In genomic region chr21:43645987-43646386, GRCh38 we compare ENCODE assay signal across 8 cellular contexts. TPM values are rescaled to one million over a fixed set of nuclear protein-coding genes. Genes with fewer than 3 reads are reported as not detected.
A peak's percentile ranks its signal among the peaks of the same experiment; 100 is the strongest.
DNase-seq lines count a peak whose midpoint lies in the region; ATAC-seq, FAIRE-seq and TF ChIP-seq lines count a peak whose summit lies in the region.

No MANE protein-coding gene starts in this region.

- no peak for ATAC-seq in activated CD8-positive, alpha-beta memory T cell treated with anti-CD3 and anti-CD28 coated beads, Interleukin-2, amount 10 ng/mL, durations not matched to agents 7 days and 5 days
- peak; percentile 25 for ATAC-seq in activated CD8-positive, alpha-beta T cell treated with anti-CD3 and anti-CD28 coated beads, Interleukin-2, amount 10 ng/mL, durations not matched to agents 7 days and 5 days
- ATAC-seq in HepG2 (no peak), thoracic aorta (ENCODE audit: insufficient number of reproducible peaks, low FRiP score, low read depth) (no peak)

- TF ChIP-seq RAD21 in HepG2 (CRISPR knock-in tag; IDR thresholded peaks at IDR 0.05), result no peak

- no peaks in the 10 kb centered on the region for H3K36me3 Mint-ChIP-seq in activated CD8-positive, alpha-beta memory T cell treated with anti-CD3 and anti-CD28 coated beads, Interleukin-2, amount 10 ng/mL, durations not matched to agents 7 days and 5 days
- no peaks in the 10 kb centered on the region for H3K36me3 Mint-ChIP-seq in activated CD8-positive, alpha-beta T cell treated with anti-CD3 and anti-CD28 coated beads, Interleukin-2, amount 10 ng/mL, durations not matched to agents 7 days and 5 days (ENCODE audit: low read depth)

- H3K27ac Mint-ChIP-seq in activated CD8-positive, alpha-beta memory T cell treated with anti-CD3 and anti-CD28 coated beads, Interleukin-2, amount 10 ng/mL, durations not matched to agents 7 days and 5 days, result peak overlapping the region; percentile 44
- H3K27ac Mint-ChIP-seq in activated CD8-positive, alpha-beta T cell treated with anti-CD3 and anti-CD28 coated beads, Interleukin-2, amount 10 ng/mL, durations not matched to agents 7 days and 5 days, result peak overlapping the region; percentile 78

- H2AFZ ChIP-seq in HepG2 (ENCODE audit: low read length), result no peak overlapping the region

- H3K4me1 ChIP-seq in HepG2 (ENCODE audit: insufficient read depth, low read length) (peaks cover 24% of the 10 kb centered on the region), thoracic aorta (ENCODE audit: control insufficient read depth in 1 of 2, low read depth in 2 of 2) (peaks cover 0 to 9% of the 10 kb centered on the region in 2 donors)

- intact Hi-C loops in HepG2 (cut with micrococcal nuclease; ENCODE audit: unreplicated experiment), result loop anchor here (1.0 to 5.0 kb wide), 3 partner anchors 34 to 334 kb away; no protein-coding TSS in a partner anchor

- 36% methylated on average over 4 of the region's 4 CpGs for WGBS in HepG2 (ENCODE audit: low lambda C conversion rate)

- TF ChIP-seq EP300 in HepG2 (IDR thresholded peaks at IDR 0.05; ENCODE audit: low read depth in 2 of 2, low read length in 2 of 2) (no peak), HepG2 (CRISPR knock-in tag; IDR thresholded peaks at IDR 0.05; ENCODE audit: borderline replicate concordance) (no peak)

- H3K79me2 ChIP-seq in HepG2 (ENCODE audit: insufficient read depth, low read length), result no peaks in the 10 kb centered on the region

- no peaks in the 10 kb centered on the region for H3K36me3 ChIP-seq in HepG2 (replicated peaks in 1 of 2; ENCODE audit: control insufficient read depth in 1 of 2, insufficient read depth in 2 of 2, low read length in 2 of 2)
- no peaks in the 10 kb centered on the region for H3K36me3 ChIP-seq in thoracic aorta

- peaks cover 22% of the 10 kb centered on the region for H3K4me1 Mint-ChIP-seq in activated CD8-positive, alpha-beta memory T cell treated with anti-CD3 and anti-CD28 coated beads, Interleukin-2, amount 10 ng/mL, durations not matched to agents 7 days and 5 days
- peaks cover 24% of the 10 kb centered on the region for H3K4me1 Mint-ChIP-seq in activated CD8-positive, alpha-beta T cell treated with anti-CD3 and anti-CD28 coated beads, Interleukin-2, amount 10 ng/mL, durations not matched to agents 7 days and 5 days (ENCODE audit: low read depth)

- H3K27ac ChIP-seq in HepG2 (ENCODE audit: extremely low read length, insufficient read depth, low read length) (no peak overlapping the region), thoracic aorta (no peak overlapping the region)

- FAIRE-seq in HepG2 (lab: Jason Lieb, UNC), result no peak

- BruUV-seq in HepG2 (replicated peaks; lab: Mats Ljungman, UMichigan), result no TSS peak

- POLR2A ChIA-PET in activated CD8-positive, alpha-beta T cell treated with anti-CD3 and anti-CD28 coated beads, Interleukin-2, amount 10 ng/mL, durations not matched to agents 7 days and 5 days (lab: Charles Lee), result interaction anchor here (0.8 kb wide), 1 partner anchor 13 kb away, joined by 3 read pairs; the partner anchor contains the start of gene HSF2BP
- POLR2A ChIA-PET in HepG2 (lab: Yijun Ruan, JAX), result interaction anchor here (1.5 kb wide), 1 partner anchor 26 kb away, joined by 4 read pairs; no protein-coding TSS in a partner anchor

- in situ Hi-C loops in HepG2 (cut with HindIII; ENCODE audit: extremely low pct_ligation_motif_present, low pct_unique_long_range_greater_than_20kb), result no loop called here

- H3K9me3 Mint-ChIP-seq in activated CD8-positive, alpha-beta memory T cell treated with anti-CD3 and anti-CD28 coated beads, Interleukin-2, amount 10 ng/mL, durations not matched to agents 7 days and 5 days (ENCODE audit: low read depth), result no peaks in the 10 kb centered on the region
- H3K9me3 Mint-ChIP-seq in activated CD8-positive, alpha-beta T cell treated with anti-CD3 and anti-CD28 coated beads, Interleukin-2, amount 10 ng/mL, durations not matched to agents 7 days and 5 days (ENCODE audit: insufficient read depth), result no peaks in the 10 kb centered on the region

- peak overlapping the region; percentile 50 for H3K4me2 ChIP-seq in HepG2 (ENCODE audit: low read depth, low read length)

- H3K9me3 ChIP-seq in HepG2 (ENCODE audit: low read length) (no peaks in the 10 kb centered on the region), thoracic aorta (no peaks in the 10 kb centered on the region)

- DNase-seq in activated CD8-positive, alpha-beta memory T cell treated with anti-CD3 and anti-CD28 coated beads, Interleukin-2, amount 10 ng/mL, durations not matched to agents 7 days and 5 days, result no peak
- no peak for DNase-seq in activated CD8-positive, alpha-beta memory T cell treated with anti-CD3 and anti-CD28 coated beads, Interleukin-2, amount 50 U/mL, for 4 hours
- DNase-seq in activated CD8-positive, alpha-beta T cell treated with anti-CD3 and anti-CD28 coated beads, Interleukin-2, amount 10 ng/mL, durations not matched to agents 7 days and 5 days, result no peak
- no peak for DNase-seq in HepG2 (ENCODE audit: low spot score)
- no peak for DNase-seq in thoracic aorta (ENCODE audit: low spot score)
- DNase-seq in NCI-H187 treated with DMSO at 0.1 percent for 48 hours (lab: John Stamatoyannopoulos, UW), result no peak
- no peak for DNase-seq in EL
- DNase-seq in NCI-H1436 (lab: John Stamatoyannopoulos, UW), result no peak

- no peak for TF ChIP-seq POLR2A in HepG2 (IDR thresholded peaks at IDR 0.05; ENCODE audit: insufficient read depth in 1 of 2, low read depth in 2 of 2, low read length in 2 of 2)

- no peak overlapping the region for H3K4me3 ChIP-seq in HepG2 (replicated peaks in 1 of 3; ENCODE audit: insufficient read depth in 1 of 3, low read depth in 2 of 3, low read length in 3 of 3)
- peak overlapping the region; percentile 28 for H3K4me3 ChIP-seq in thoracic aorta

- H4K20me1 ChIP-seq in HepG2 (ENCODE audit: insufficient read depth, low read length), result no peaks in the 10 kb centered on the region

- no peak for TF ChIP-seq CTCF in HepG2 (CRISPR knock-in tag; IDR thresholded peaks at IDR 0.05)
- TF ChIP-seq CTCF in thoracic aorta (IDR thresholded peaks at IDR 0.05), result no peak

- H3K27me3 ChIP-seq in HepG2 (ENCODE audit: control insufficient read depth in 1 of 2, insufficient read depth in 2 of 2, low read length in 2 of 2) (no peaks in the 10 kb centered on the region), thoracic aorta (replicated peaks; ENCODE audit: insufficient read depth) (no peaks in the 10 kb centered on the region)

- peak overlapping the region; percentile 49 for H3K4me3 Mint-ChIP-seq in activated CD8-positive, alpha-beta memory T cell treated with anti-CD3 and anti-CD28 coated beads, Interleukin-2, amount 10 ng/mL, durations not matched to agents 7 days and 5 days
- peak overlapping the region; percentile 54 for H3K4me3 Mint-ChIP-seq in activated CD8-positive, alpha-beta T cell treated with anti-CD3 and anti-CD28 coated beads, Interleukin-2, amount 10 ng/mL, durations not matched to agents 7 days and 5 days

- peak overlapping the region; percentile 6; the same call in 1 of the 2 replicates for H3K9ac ChIP-seq in HepG2 (ENCODE audit: insufficient read depth, low read depth, low read length)

- peaks cover 13% of the 10 kb centered on the region for H3K27me3 Mint-ChIP-seq in activated CD8-positive, alpha-beta memory T cell treated with anti-CD3 and anti-CD28 coated beads, Interleukin-2, amount 10 ng/mL, durations not matched to agents 7 days and 5 days
- H3K27me3 Mint-ChIP-seq in activated CD8-positive, alpha-beta T cell treated with anti-CD3 and anti-CD28 coated beads, Interleukin-2, amount 10 ng/mL, durations not matched to agents 7 days and 5 days (ENCODE audit: low read depth), result peaks cover 6% of the 10 kb centered on the region

- CTCF ChIA-PET in activated CD8-positive, alpha-beta memory T cell treated with anti-CD3 and anti-CD28 coated beads, Interleukin-2, amount 10 ng/mL, durations not matched to agents 7 days and 5 days (lab: Charles Lee), result interaction anchor here (0.5 to 1.6 kb wide), 13 partner anchors 11 to 1530 kb away, joined by 3 to 9 read pairs (median 4); partner anchors contain the start of genes HSF2BP and RRP1B
- CTCF ChIA-PET in activated CD8-positive, alpha-beta T cell treated with anti-CD3 and anti-CD28 coated beads, Interleukin-2, amount 10 ng/mL, durations not matched to agents 7 days and 5 days (lab: Charles Lee), result interaction anchor here (0.8 to 2.5 kb wide), 17 partner anchors 10 to 917 kb away, joined by 3 to 12 read pairs (median 4); no protein-coding TSS in a partner anchor
- CTCF ChIA-PET in HepG2 (lab: Yijun Ruan, JAX; ENCODE audit: low intra/inter-chr PET ratio, low total read pairs), result interaction anchor here (1.8 to 2.8 kb wide), 2 partner anchors 34 to 435 kb away, joined by 12 to 17 read pairs; no protein-coding TSS in a partner anchor

RNA-seq across cellular contexts. Expression of gene HSF2BP, which starts 13.3 kb away (rescaled TPM):
- total RNA-seq in activated CD8-positive, alpha-beta memory T cell treated with anti-CD3 and anti-CD28 coated beads, Interleukin-2, amount 10 ng/mL, durations not matched to agents 7 days and 5 days, result under 1 TPM; 0.21 to 0.47 TPM
- total RNA-seq in activated CD8-positive, alpha-beta T cell treated with anti-CD3 and anti-CD28 coated beads, Interleukin-2, amount 10 ng/mL, durations not matched to agents 7 days and 5 days, result under 1 TPM; 0.18 to 0.24 TPM
- total RNA-seq in HepG2 (2016; rRNA removed; fragmentation: Illumina TruSeq; extraction: Trizol) (1.6 and 2.2 TPM in 2 replicates), thoracic aorta (under 1 TPM in 1 of 2 donors, not detected in 1; 0.78 TPM)
- total RNA-seq in HepG2 (2016; cell fraction: cytosol; rRNA removed; fragmentation: Illumina TruSeq; extraction: Trizol; ENCODE audit: low read depth), result 2.9 and 3.0 TPM in 2 replicates
- 1.8 and 2.1 TPM in 2 replicates for total RNA-seq in HepG2 (2016; cell fraction: insoluble cytoplasmic fraction; rRNA removed; fragmentation: Illumina TruSeq; extraction: Trizol)
- total RNA-seq in HepG2 (2016; cell fraction: membrane; rRNA removed; fragmentation: Illumina TruSeq; extraction: Trizol), result 1.7 and 2.1 TPM in 2 replicates
- total RNA-seq in HepG2 (2016; cell fraction: nucleus; rRNA removed; fragmentation: Illumina TruSeq; extraction: Trizol), result 1.6 and 2.4 TPM in 2 replicates
- 0.63 and 0.67 TPM in 2 replicates for polyA plus RNA-seq in HepG2 (2011; rRNA removed)
- polyA plus RNA-seq in HepG2 (2011; cell fraction: cytosol; rRNA removed), result 0.68 and 0.87 TPM in 2 replicates
- 0.98 and 1.1 TPM in 2 replicates for polyA plus RNA-seq in HepG2 (2011; cell fraction: nucleus; rRNA removed)
- polyA plus RNA-seq in HepG2 (2012), result 0.92 and 0.95 TPM in 2 replicates
- 0.49 and 0.50 TPM in 2 replicates for polyA plus RNA-seq in HepG2 (2016; cell fraction: cytosol; fragmentation: Illumina TruSeq; extraction: Trizol; ENCODE audit: low read depth)
- 1.4 and 1.6 TPM in 2 replicates for polyA plus RNA-seq in HepG2 (2016; cell fraction: insoluble cytoplasmic fraction; fragmentation: Illumina TruSeq; extraction: Trizol; ENCODE audit: low read depth)
- 0.49 and 0.94 TPM in 2 replicates for polyA plus RNA-seq in HepG2 (2016; cell fraction: membrane; fragmentation: Illumina TruSeq; extraction: Trizol; ENCODE audit: low read depth)
- 0.75 and 1.5 TPM in 2 replicates for polyA plus RNA-seq in HepG2 (2016; cell fraction: nucleus; fragmentation: Illumina TruSeq; extraction: Trizol; ENCODE audit: insufficient read depth, low read depth)
- polyA minus RNA-seq in HepG2 (2011; rRNA and poly(A)+ RNA removed; ENCODE audit: low replicate concordance), result 0.48 and 3.0 TPM in 2 replicates
- polyA minus RNA-seq in HepG2 (2011; cell fraction: cytosol; rRNA and poly(A)+ RNA removed), result 0.69 TPM in 1 of 2 replicates, not detected in the other
- polyA minus RNA-seq in HepG2 (2011; cell fraction: nucleus; rRNA and poly(A)+ RNA removed), result 3.1 and 4.4 TPM in 2 replicates

RNA-seq across cellular contexts. Expression of gene RRP1B, which starts 13.4 kb away (rescaled TPM):
- total RNA-seq in activated CD8-positive, alpha-beta memory T cell treated with anti-CD3 and anti-CD28 coated beads, Interleukin-2, amount 10 ng/mL, durations not matched to agents 7 days and 5 days, result 10 to 100 TPM; 49.1 to 50.4 TPM
- total RNA-seq in activated CD8-positive, alpha-beta T cell treated with anti-CD3 and anti-CD28 coated beads, Interleukin-2, amount 10 ng/mL, durations not matched to agents 7 days and 5 days, result 10 to 100 TPM; 57.5 to 58.3 TPM
- total RNA-seq in HepG2 (2016; rRNA removed; fragmentation: Illumina TruSeq; extraction: Trizol), result 46.2 and 58.2 TPM in 2 replicates
- 4.4 and 4.5 TPM in 2 replicates for total RNA-seq in HepG2 (2016; cell fraction: cytosol; rRNA removed; fragmentation: Illumina TruSeq; extraction: Trizol; ENCODE audit: low read depth)
- 45.9 and 49.4 TPM in 2 replicates for total RNA-seq in HepG2 (2016; cell fraction: insoluble cytoplasmic fraction; rRNA removed; fragmentation: Illumina TruSeq; extraction: Trizol)
- 16.5 and 16.9 TPM in 2 replicates for total RNA-seq in HepG2 (2016; cell fraction: membrane; rRNA removed; fragmentation: Illumina TruSeq; extraction: Trizol)
- 28.8 and 31.8 TPM in 2 replicates for total RNA-seq in HepG2 (2016; cell fraction: nucleus; rRNA removed; fragmentation: Illumina TruSeq; extraction: Trizol)
- 16.3 TPM in 2 replicates for polyA plus RNA-seq in HepG2 (2011; rRNA removed)
- 10.6 and 12.2 TPM in 2 replicates for polyA plus RNA-seq in HepG2 (2011; cell fraction: cytosol; rRNA removed)
- polyA plus RNA-seq in HepG2 (2011; cell fraction: nucleus; rRNA removed), result 17.2 and 19.0 TPM in 2 replicates
- polyA plus RNA-seq in HepG2 (2012), result 19.7 and 22.4 TPM in 2 replicates
- 1.9 and 2.3 TPM in 2 replicates for polyA plus RNA-seq in HepG2 (2016; cell fraction: cytosol; fragmentation: Illumina TruSeq; extraction: Trizol; ENCODE audit: low read depth)
- polyA plus RNA-seq in HepG2 (2016; cell fraction: insoluble cytoplasmic fraction; fragmentation: Illumina TruSeq; extraction: Trizol; ENCODE audit: low read depth), result 45.7 and 50.1 TPM in 2 replicates
- polyA plus RNA-seq in HepG2 (2016; cell fraction: membrane; fragmentation: Illumina TruSeq; extraction: Trizol; ENCODE audit: low read depth), result 7.9 and 8.4 TPM in 2 replicates
- polyA plus RNA-seq in HepG2 (2016; cell fraction: nucleus; fragmentation: Illumina TruSeq; extraction: Trizol; ENCODE audit: insufficient read depth, low read depth), result 52.6 and 53.3 TPM in 2 replicates
- polyA minus RNA-seq in HepG2 (2011; rRNA and poly(A)+ RNA removed; ENCODE audit: low replicate concordance), result 26.5 and 39.4 TPM in 2 replicates
- 23.0 and 23.7 TPM in 2 replicates for polyA minus RNA-seq in HepG2 (2011; cell fraction: cytosol; rRNA and poly(A)+ RNA removed)
- 12.1 and 17.0 TPM in 2 replicates for polyA minus RNA-seq in HepG2 (2011; cell fraction: nucleus; rRNA and poly(A)+ RNA removed)
- 10 to 100 TPM; 17.6 to 31.5 TPM for total RNA-seq in thoracic aorta
